In genomic region chr4:76212301-76212700, GRCh38 we compare ENCODE assay signal across 1 cellular context.
TF ChIP-seq lines count a peak whose summit lies in the region.

No MANE protein-coding gene starts in this region.

TF ChIP-seq in GM23338, 12 proteins besides CTCF, POLR2A, EP300 and RAD21 (continued from another document):
- TF ChIP-seq ZNF462 (CRISPR knock-in tag; IDR thresholded peaks at IDR 0.05) (no peak), POLR2AphosphoS5 (IDR thresholded peaks at IDR 0.05; ENCODE audit: low read depth) (no peak), ZNF114 (CRISPR knock-in tag; IDR thresholded peaks at IDR 0.05) (no peak), EZH2 (IDR thresholded peaks at IDR 0.05; ENCODE audit: low read depth, unreplicated experiment) (no peak), REST (IDR thresholded peaks at IDR 0.05; ENCODE audit: unreplicated experiment) (no peak), JUNB (IDR thresholded peaks at IDR 0.05; ENCODE audit: unreplicated experiment) (no peak), ZNF331 (CRISPR knock-in tag; IDR thresholded peaks at IDR 0.05; ENCODE audit: low read depth) (no peak), EZH2phosphoT487 (IDR thresholded peaks at IDR 0.05; ENCODE audit: unreplicated experiment) (no peak), ETS1 (IDR thresholded peaks at IDR 0.05) (no peak), NANOG (IDR thresholded peaks at IDR 0.05; ENCODE audit: borderline replicate concordance) (no peak), STAT1 (IDR thresholded peaks at IDR 0.05; ENCODE audit: unreplicated experiment) (no peak)
